ENCODE assay signal across 17 cellular contexts in genomic region chr2:130768191-130768855, GRCh38. TPM values are rescaled to one million over a fixed set of nuclear protein-coding genes. Genes with fewer than 3 reads are reported as not detected.
DNase-seq lines count a peak whose midpoint lies in the region; ATAC-seq and TF ChIP-seq lines count a peak whose summit lies in the region.
"Had no signal": no experiment of that assay in that cellular context is flagged by ENCODE, and none has a peak within 500 bp of the region (broad histone marks: within the 10 kb centered on the region; RNA-seq: fewer than 3 reads in every experiment).

No MANE protein-coding gene starts in this region.

- no peak; the same call in 1 of the 2 replicates for TF ChIP-seq CTCF in 22Rv1 (IDR thresholded peaks at IDR 0.05)
- peak; percentile 15 for TF ChIP-seq CTCF in GM12865 (IDR thresholded peaks at IDR 0.05; ENCODE audit: insufficient read depth, low read depth, low read length, missing control alignments)
- peak; percentile 35 for TF ChIP-seq CTCF in OCI-LY3 (IDR thresholded peaks at IDR 0.05; ENCODE audit: low read depth, low read length)
- no peak for TF ChIP-seq CTCF in gastroesophageal sphincter (IDR thresholded peaks at IDR 0.05)
- TF ChIP-seq CTCF in lower leg skin (IDR thresholded peaks at IDR 0.05), result no peak

- H3K4me1 ChIP-seq in OCI-LY3 (ENCODE audit: low read length) (no peaks in the 10 kb centered on the region), gastroesophageal sphincter (no peaks in the 10 kb centered on the region)
- H3K4me1 ChIP-seq: Caco-2, left ventricle myocardium inferior had no signal

- H3K27ac ChIP-seq in 22Rv1 (0 out of 2 replicates have a peak overlapping the region, but pooled peaks have one; percentile 1), OCI-LY3 (ENCODE audit: low read length) (no peak overlapping the region), gastroesophageal sphincter (no peak overlapping the region)
- H3K27ac ChIP-seq: left ventricle myocardium inferior had no signal

- no peak overlapping the region for H3K4me3 ChIP-seq in GM12865 (ENCODE audit: low read depth, low read length)
- H3K4me3 ChIP-seq in OCI-LY3 (ENCODE audit: low read length), result no peak overlapping the region
- no peak overlapping the region for H3K4me3 ChIP-seq in gastroesophageal sphincter
- H3K4me3 ChIP-seq in lower leg skin (ENCODE audit: low read depth, poor library complexity, severe bottlenecking), result no peak overlapping the region
- H3K4me3 ChIP-seq: left ventricle myocardium inferior had no signal

- H3K4me2 ChIP-seq in OCI-LY3 (ENCODE audit: low read length), result no peak overlapping the region

- intact Hi-C loops in lower leg skin (cut with DNase I; ENCODE audit: low total_unique reads), result no loop called here

- WGBS in gastroesophageal sphincter (ENCODE audit: low coverage in 1 of 2), 2 donors, result no CpG with 5 or more reads among the region's 17 CpGs
- 79 to 84% methylated on average over 10 to 17 of the region's 17 CpGs for WGBS in lower leg skin, 2 donors

- H4K20me1 ChIP-seq in OCI-LY3 (ENCODE audit: insufficient read depth, low read length), result no peaks in the 10 kb centered on the region

- no peaks in the 10 kb centered on the region for H3K79me2 ChIP-seq in OCI-LY3 (ENCODE audit: low read length)

- no peak for TF ChIP-seq EP300 in gastroesophageal sphincter (IDR thresholded peaks at IDR 0.05)

- DNase-seq in GM12865 (ENCODE audit: low read depth) (no peak), lower leg skin (ENCODE audit: low spot score in 2 of 2) (no peak), NCI-H187 treated with DMSO at 0.1 percent for 48 hours (lab: John Stamatoyannopoulos, UW) (no peak)
- no peak for DNase-seq in stimulated activated CD4-positive, alpha-beta T cell treated with anti-CD3 and anti-CD28 coated beads, Interleukin-2, amount 100 ng/mL, for 48 hours
- no peak for DNase-seq in activated CD8-positive, alpha-beta memory T cell treated with anti-CD3 and anti-CD28 coated beads, Interleukin-2, amount 50 U/mL, for 4 hours
- DNase-seq: activated CD4-positive, alpha-beta T cell treated with anti-CD3 and anti-CD28 coated beads for 4 hours; Caco-2; effector memory CD4-positive, alpha-beta T cell; GOT3; hypothalamus; left ventricle myocardium inferior had no signal

- peak; percentile 22 for ATAC-seq in gastroesophageal sphincter

- H3K9me3 ChIP-seq in OCI-LY3 (ENCODE audit: insufficient read depth, low read length), result no peaks in the 10 kb centered on the region
- H3K9me3 ChIP-seq in gastroesophageal sphincter, result peaks cover 0 to 12% (median 0%) of the 10 kb centered on the region in 3 donors
- H3K9me3 ChIP-seq: Caco-2 had no signal

- no peak overlapping the region for H2AFZ ChIP-seq in OCI-LY3 (ENCODE audit: low read depth, low read length)

- no peaks in the 10 kb centered on the region for H3K36me3 ChIP-seq in OCI-LY3 (replicated peaks; ENCODE audit: low read depth, low read length)
- H3K36me3 ChIP-seq in gastroesophageal sphincter, result no peaks in the 10 kb centered on the region
- H3K36me3 ChIP-seq: left ventricle myocardium inferior had no signal

- TF ChIP-seq POLR2A in gastroesophageal sphincter (IDR thresholded peaks at IDR 0.05), result no peak
- no peak for TF ChIP-seq POLR2A in lower leg skin (IDR thresholded peaks at IDR 0.05)

- no peak overlapping the region for H3K9ac ChIP-seq in OCI-LY3 (ENCODE audit: low read length)

- H3K27me3 ChIP-seq in OCI-LY3 (ENCODE audit: low read depth, low read length) (no peaks in the 10 kb centered on the region), gastroesophageal sphincter (peaks cover 38% of the 10 kb centered on the region)

RNA-seq across cellular contexts. Expression of gene AMER3, which starts 13.0 kb away (rescaled TPM):
- total RNA-seq in gastroesophageal sphincter (under 1 TPM in 1 of 4 donors, not detected in 3; 0.27 TPM), lower leg skin (not detected)
- total RNA-seq: cardiac septum; left ventricle myocardium inferior; posterior vena cava; T-helper 2 cell treated with Interferon-gamma antibody and Interleukin-4, amounts not matched to agents 100 ng/mL and 5 ng/mL, for 36 hours had no signal

RNA-seq across cellular contexts. Expression of gene GPR148, which starts 39.5 kb away (rescaled TPM):
- total RNA-seq in gastroesophageal sphincter (not detected), lower leg skin (not detected)
- total RNA-seq: Caco-2; cardiac septum; left ventricle myocardium inferior; posterior vena cava; T-helper 2 cell treated with Interferon-gamma antibody and Interleukin-4, amounts not matched to agents 100 ng/mL and 5 ng/mL, for 36 hours had no signal

Comparison
In these comparisons a context has a peak if more than half of its experiments do, and no peak if none do; other contexts are left out.
1. CTCF ChIP-seq: peak in GM12865 (single experiment) and OCI-LY3 (single experiment); none in 22Rv1 (single experiment), gastroesophageal sphincter (0 of 4) and lower leg skin (0 of 3).